8 cellular contexts compared by ENCODE assay signal in genomic region chr13:42990991-42991891, GRCh38. TPM values are rescaled to one million over a fixed set of nuclear protein-coding genes. Genes with fewer than 3 reads are reported as not detected.
DNase-seq lines count a peak whose midpoint lies in the region; ATAC-seq and TF ChIP-seq lines count a peak whose summit lies in the region.

No MANE protein-coding gene starts in this region.

- peaks cover 18% of the 10 kb centered on the region for H3K4me1 Mint-ChIP-seq in WTC11

- H3K4me1 ChIP-seq in GM23248 (ENCODE audit: insufficient read depth) (peaks cover 12% of the 10 kb centered on the region), right cardiac atrium (ENCODE audit: control insufficient read depth, insufficient read depth, low read length) (peaks cover 7% of the 10 kb centered on the region), skeletal muscle tissue (ENCODE audit: control insufficient read depth in 3 of 3, insufficient read depth in 3 of 3, low read length in 3 of 3) (peaks cover 0 to 16% (median 5%) of the 10 kb centered on the region in 3 donors)

- H4K20me1 ChIP-seq in GM23248 (ENCODE audit: insufficient read depth), result no peaks in the 10 kb centered on the region

- WGBS in GM23248 (ENCODE audit: low coverage in 1 of 2, low lambda C conversion rate in 2 of 2, missing lambda C conversion rate in 2 of 2), 2 experiments, result 63 to 68% methylated on average over 17 of the region's 17 CpGs
- WGBS in right cardiac atrium, result 62% methylated on average over 17 of the region's 17 CpGs

- no peak for ATAC-seq in WTC11
- peak; percentile 8 to 24 for ATAC-seq in right cardiac atrium
- no peak for ATAC-seq in GM21390 (IDR thresholded peaks at IDR 0.05; ENCODE audit: unreplicated experiment)

- H3K36me3 Mint-ChIP-seq in WTC11, result no peaks in the 10 kb centered on the region

- H3K4me2 ChIP-seq in GM23248 (ENCODE audit: unreplicated experiment), result peak overlapping the region; percentile 76

- H3K27ac Mint-ChIP-seq in WTC11, result no peak overlapping the region

- no peak for TF ChIP-seq CTCF in WTC11 (IDR thresholded peaks at IDR 0.05)

- peaks cover 31% of the 10 kb centered on the region for H3K27me3 Mint-ChIP-seq in WTC11 (ENCODE audit: low read depth)

- no peaks in the 10 kb centered on the region for H3K9me3 Mint-ChIP-seq in WTC11

- H3K36me3 ChIP-seq in GM23248 (ENCODE audit: low read depth), result no peaks in the 10 kb centered on the region
- H3K36me3 ChIP-seq in skeletal muscle tissue (ENCODE audit: control insufficient read depth in 3 of 3, insufficient read depth in 3 of 3, low read length in 3 of 3), result no peaks in the 10 kb centered on the region

- peak overlapping the region; percentile 75 for H3K4me3 Mint-ChIP-seq in WTC11

- H3K27ac ChIP-seq in GM23248 (no peak overlapping the region), right cardiac atrium (ENCODE audit: low read length) (peak overlapping the region; percentile 68), skeletal muscle tissue (ENCODE audit: low read depth, low read length) (peak overlapping the region; percentile 66)

- H3K4me3 ChIP-seq in GM23248 (peak overlapping the region; percentile 79), right cardiac atrium (ENCODE audit: low read length) (peak overlapping the region; percentile 69), skeletal muscle tissue (ENCODE audit: low read length in 3 of 3) (peak overlapping the region; percentile 77 to 90 (median 82))

- in situ Hi-C loops in GM23248 (cut with MboI), result no loop called here

- intact Hi-C loops in right cardiac atrium (cut with DNase I), result no loop called here

- POLR2A ChIA-PET in WTC11 (lab: Charles Lee), result no interaction called here

- H3F3A ChIP-seq in GM23248 (ENCODE audit: insufficient read depth), result peaks cover 9% of the 10 kb centered on the region; the same call in 1 of the 2 replicates

- peak overlapping the region; percentile 91 for H2AFZ ChIP-seq in GM23248

- CTCF ChIA-PET in WTC11 (lab: Charles Lee), result interaction anchor here (0.7 to 1.2 kb wide), 4 partner anchors 19 to 125 kb away, joined by 3 read pairs; no protein-coding TSS in a partner anchor

- H3K9ac ChIP-seq in GM23248, result peak overlapping the region; percentile 72
- H3K9ac ChIP-seq in skeletal muscle tissue (ENCODE audit: low read depth in 1 of 3, low read length in 3 of 3), result peak overlapping the region; percentile 74 to 83 (median 77)

- DNase-seq in GM23248 (no peak), WTC11 (ENCODE audit: low spot score) (no peak), right cardiac atrium (no peak), NOMO-1 (lab: John Stamatoyannopoulos, UW; ENCODE audit: unreplicated experiment in 2 of 2) (no peak), GM19238 (ENCODE audit: insufficient read length, low spot score) (no peak), dermis blood vessel endothelial cell (no peak)

- no peaks in the 10 kb centered on the region for H3K79me2 ChIP-seq in GM23248 (ENCODE audit: insufficient read depth)

- H3K27me3 ChIP-seq in GM23248 (replicated peaks; ENCODE audit: insufficient read depth), result no peaks in the 10 kb centered on the region
- H3K27me3 ChIP-seq in right cardiac atrium (ENCODE audit: control insufficient read depth, insufficient read depth), result no peaks in the 10 kb centered on the region
- no peaks in the 10 kb centered on the region for H3K27me3 ChIP-seq in skeletal muscle tissue (ENCODE audit: control insufficient read depth in 3 of 3, insufficient read depth in 3 of 3, low read length in 3 of 3)

- no peaks in the 10 kb centered on the region for H3K9me2 ChIP-seq in GM23248 (ENCODE audit: insufficient read depth)

- no peaks in the 10 kb centered on the region for H3K9me3 ChIP-seq in GM23248 (ENCODE audit: low read depth)
- H3K9me3 ChIP-seq in right cardiac atrium (ENCODE audit: control insufficient read depth, low read length), result no peaks in the 10 kb centered on the region
- H3K9me3 ChIP-seq in skeletal muscle tissue (ENCODE audit: control insufficient read depth in 3 of 3, low read length in 3 of 3), result no peaks in the 10 kb centered on the region

TF ChIP-seq in WTC11, 78 proteins besides CTCF, POLR2A, EP300 and RAD21 (continues in another document):
- TF ChIP-seq ZSCAN18 (CRISPR knock-in tag; IDR thresholded peaks at IDR 0.05), result no peak
- no peak for TF ChIP-seq NFE2L1 (CRISPR knock-in tag; IDR thresholded peaks at IDR 0.05)
- no peak for TF ChIP-seq STAT6 (CRISPR knock-in tag; conservative IDR thresholded peaks at IDR 0.05; ENCODE audit: low read depth)
- TF ChIP-seq NR2C2 (CRISPR knock-in tag; IDR thresholded peaks at IDR 0.05), result no peak
- TF ChIP-seq GTF2I (CRISPR knock-in tag; conservative IDR thresholded peaks at IDR 0.05), result no peak
- no peak for TF ChIP-seq MXD4 (CRISPR knock-in tag; IDR thresholded peaks at IDR 0.05; ENCODE audit: borderline replicate concordance)
- TF ChIP-seq CBFB (CRISPR knock-in tag; IDR thresholded peaks at IDR 0.05; ENCODE audit: low read depth), result no peak
- no peak for TF ChIP-seq ZNF425 (CRISPR knock-in tag; conservative IDR thresholded peaks at IDR 0.05)
- TF ChIP-seq ZNF396 (CRISPR knock-in tag; IDR thresholded peaks at IDR 0.05; ENCODE audit: borderline replicate concordance), result no peak
- TF ChIP-seq TEAD4 (CRISPR knock-in tag; IDR thresholded peaks at IDR 0.05), result no peak
- TF ChIP-seq TCF7 (CRISPR knock-in tag; IDR thresholded peaks at IDR 0.05; ENCODE audit: low read depth), result no peak

RNA-seq across cellular contexts. Expression of gene EPSTI1, which starts 0.8 kb away (rescaled TPM):
- 1.5 and 9.4 TPM in 2 replicates for total RNA-seq in GM23248 (2014; rRNA removed; shearing (Covaris generic))
- polyA plus RNA-seq in GM23248 (2016; fragmentation: Nextera tagmentation; extraction: Ambion mirVana) (2.5 and 3.4 TPM in 2 replicates), right cardiac atrium (1.8 TPM)
- total RNA-seq in WTC11 (2021) (0.37 to 2.1 TPM (median 0.73 TPM) in 3 replicates), right cardiac atrium (1 to 10 TPM; 3.0 to 8.5 (median 6.1) TPM), skeletal muscle tissue (1.6 TPM), dermis blood vessel endothelial cell (2.0 and 4.2 TPM in 2 replicates)

RNA-seq across cellular contexts. Expression of gene DNAJC15, which starts 32.1 kb away (rescaled TPM):
- total RNA-seq in GM23248 (2014; rRNA removed; shearing (Covaris generic)), result 9.2 and 25.9 TPM in 2 replicates
- 70.5 and 71.1 TPM in 2 replicates for polyA plus RNA-seq in GM23248 (2016; fragmentation: Nextera tagmentation; extraction: Ambion mirVana)
- 12.2 to 15.6 TPM (median 13.5 TPM) in 3 replicates for total RNA-seq in WTC11 (2021)
- 10 to 100 TPM; 21.8 to 32.9 (median 30.9) TPM for total RNA-seq in right cardiac atrium
- 44.4 TPM for polyA plus RNA-seq in right cardiac atrium
- 7.3 TPM for total RNA-seq in skeletal muscle tissue
- 4.9 and 14.0 TPM in 2 replicates for total RNA-seq in dermis blood vessel endothelial cell

Comparison
In these comparisons a context has a peak if more than half of its experiments do, and no peak if none do; other contexts are left out.
1. ATAC-seq: peak in right cardiac atrium (2 of 2); none in WTC11 (single experiment) and GM21390 (single experiment).
2. Peak in every context shown above with its lines, with median percentiles within 50 percentile points of each other: H3K4me3 ChIP-seq.